In genomic region chr7:43444711-43445578, GRCh38 we compare ENCODE assay signal across 23 cellular contexts.
DNase-seq lines count a peak whose midpoint lies in the region; ATAC-seq and TF ChIP-seq lines count a peak whose summit lies in the region.
"Had no signal": no experiment of that assay in that cellular context is flagged by ENCODE, and none has a peak within 500 bp of the region (broad histone marks: within the 10 kb centered on the region; RNA-seq: fewer than 3 reads in every experiment).

No MANE protein-coding gene starts in this region.

- no peak overlapping the region for H3K9ac ChIP-seq in mesendoderm (ENCODE audit: low read length)
- H3K9ac ChIP-seq: BLaER1 treated with 17β-estradiol and CSF1 and Interleukin-3, amounts not matched to agents 10 nM and 100 nM had no signal

- TF ChIP-seq CTCF in dorsolateral prefrontal cortex (IDR thresholded peaks at IDR 0.05 in 54 of 56, conservative IDR thresholded peaks at IDR 0.05 in 2 of 56; ENCODE audit: low read depth in 1 of 56, partially characterized antibody in 56 of 56) (no peak), esophagus squamous epithelium (IDR thresholded peaks at IDR 0.05) (no peak), ascending aorta (IDR thresholded peaks at IDR 0.05) (no peak)

- H4K5ac ChIP-seq in mesendoderm (ENCODE audit: low read length): no peak overlapping the region

- no peak overlapping the region for H2BK120ac ChIP-seq in mesendoderm (ENCODE audit: low read depth, low read length)

- peaks cover 2% of the 10 kb centered on the region for H3K4me1 Mint-ChIP-seq in T-helper 17 cell
- no peaks in the 10 kb centered on the region for H3K4me1 Mint-ChIP-seq in stimulated activated memory B cell treated with anti-CD40 and anti-IgM and Interleukin-4, amounts not matched to agents 10 μg/mL and 1 μg/mL and 100 μg/mL, for 72 hours

- intact Hi-C loops in dorsolateral prefrontal cortex (cut with DNase I): no loop called here
- intact Hi-C loops in esophagus squamous epithelium (cut with DNase I): no loop called here
- intact Hi-C loops in ascending aorta (cut with DNase I): no loop called here

- no peak overlapping the region for H2BK5ac ChIP-seq in mesendoderm (ENCODE audit: low read length)

- no peak overlapping the region for H3K4me2 ChIP-seq in mesendoderm (ENCODE audit: low read length)
- H3K4me2 ChIP-seq: A549; BLaER1 treated with 17β-estradiol and CSF1 and Interleukin-3, amounts not matched to agents 10 nM and 100 nM had no signal

- H3K4ac ChIP-seq in mesendoderm (ENCODE audit: low read depth, low read length): no peak overlapping the region

- H3K4me3 Mint-ChIP-seq in T-helper 17 cell: no peak overlapping the region
- no peak overlapping the region for H3K4me3 Mint-ChIP-seq in stimulated activated memory B cell treated with anti-CD40 and anti-IgM and Interleukin-4, amounts not matched to agents 10 μg/mL and 1 μg/mL and 100 μg/mL, for 72 hours
- H3K4me3 Mint-ChIP-seq: CD4-positive, alpha-beta T cell had no signal

- ATAC-seq in T-helper 17 cell: no peak
- peak; percentile 27 for ATAC-seq in stimulated activated memory B cell treated with anti-CD40 and anti-IgM and Interleukin-4, amounts not matched to agents 10 μg/mL and 1 μg/mL and 100 μg/mL, for 72 hours
- ATAC-seq: A549, Panc1 had no signal

- TF ChIP-seq POLR2A in esophagus squamous epithelium (IDR thresholded peaks at IDR 0.05): no peak

- H3K79me1 ChIP-seq in mesendoderm (ENCODE audit: low read length): no peaks in the 10 kb centered on the region

- H3K36me3 ChIP-seq in mesendoderm (ENCODE audit: control insufficient read depth, insufficient read depth, low read length) (no peaks in the 10 kb centered on the region), esophagus squamous epithelium (no peaks in the 10 kb centered on the region), ascending aorta (no peaks in the 10 kb centered on the region)
- H3K36me3 ChIP-seq: MG63 had no signal

- H3K27ac Mint-ChIP-seq in T-helper 17 cell: peak overlapping the region; percentile 39
- H3K27ac Mint-ChIP-seq in stimulated activated memory B cell treated with anti-CD40 and anti-IgM and Interleukin-4, amounts not matched to agents 10 μg/mL and 1 μg/mL and 100 μg/mL, for 72 hours: no peak overlapping the region
- H3K27ac Mint-ChIP-seq: CD4-positive, alpha-beta T cell had no signal

- WGBS in mesendoderm (ENCODE audit: extremely low coverage, insufficient coverage, low lambda C conversion rate): no CpG with 5 or more reads among the region's 72 CpGs
- 94 to 95% methylated on average over 7 to 17 of the region's 72 CpGs for WGBS in esophagus squamous epithelium, 2 donors

- DNase-seq in T-helper 17 cell (no peak), dorsolateral prefrontal cortex (no peak), mesendoderm (no peak), NCI-H2081 (lab: John Stamatoyannopoulos, UW) (no peak), esophagus squamous epithelium (lab: John Stamatoyannopoulos, UW) (no peak), hippocampal formation (lab: John Stamatoyannopoulos, UW) (no peak), ascending aorta (ENCODE audit: low spot score in 2 of 2) (no peak)
- DNase-seq: AML-193; CD4-positive, alpha-beta T cell; DMS53; H7; KG1; MG63; NCI-H1105 treated with DMSO at 0.1 percent for 48 hours; NCI-H146; NCI-H2029; NCI-H2227 treated with DMSO at 0.1 percent for 48 hours; NCI-H526 treated with DMSO at 0.1 percent for 48 hours; SHP77 treated with DMSO at 0.1 percent for 48 hours had no signal

- H3K27me3 Mint-ChIP-seq in T-helper 17 cell: peaks cover 28% of the 10 kb centered on the region
- peaks cover 22% of the 10 kb centered on the region for H3K27me3 Mint-ChIP-seq in stimulated activated memory B cell treated with anti-CD40 and anti-IgM and Interleukin-4, amounts not matched to agents 10 μg/mL and 1 μg/mL and 100 μg/mL, for 72 hours

- H2AK5ac ChIP-seq in mesendoderm (ENCODE audit: low read length): no peak overlapping the region

- H3K18ac ChIP-seq in mesendoderm (ENCODE audit: low read length): no peak overlapping the region

- H3K56ac ChIP-seq in mesendoderm (ENCODE audit: low read length): peak overlapping the region; percentile 28

- H3K9me3 ChIP-seq in T-helper 17 cell (ENCODE audit: control insufficient read depth, low read length, poor library complexity, severe bottlenecking): no peaks in the 10 kb centered on the region
- no peaks in the 10 kb centered on the region for H3K9me3 ChIP-seq in esophagus squamous epithelium
- no peaks in the 10 kb centered on the region for H3K9me3 ChIP-seq in ascending aorta
- H3K9me3 ChIP-seq: A549; BLaER1 treated with 17β-estradiol and CSF1 and Interleukin-3, amounts not matched to agents 10 nM and 100 nM; MG63 had no signal

- H3K27ac ChIP-seq in dorsolateral prefrontal cortex (peak overlapping the region in 34 of 59 donors; percentile 5 to 80 (median 50)), mesendoderm (ENCODE audit: low read depth, low read length) (no peak overlapping the region), esophagus squamous epithelium (no peak overlapping the region), ascending aorta (no peak overlapping the region)
- H3K27ac ChIP-seq: A549; BLaER1 treated with 17β-estradiol and CSF1 and Interleukin-3, amounts not matched to agents 10 nM and 100 nM had no signal

- H2BK15ac ChIP-seq in mesendoderm (replicated peaks; ENCODE audit: low read depth): no peak overlapping the region

- no peaks in the 10 kb centered on the region for H3K36me3 Mint-ChIP-seq in T-helper 17 cell (ENCODE audit: low read depth)
- H3K36me3 Mint-ChIP-seq in stimulated activated memory B cell treated with anti-CD40 and anti-IgM and Interleukin-4, amounts not matched to agents 10 μg/mL and 1 μg/mL and 100 μg/mL, for 72 hours: no peaks in the 10 kb centered on the region

- no peaks in the 10 kb centered on the region for H3K9me3 Mint-ChIP-seq in stimulated activated memory B cell treated with anti-CD40 and anti-IgM and Interleukin-4, amounts not matched to agents 10 μg/mL and 1 μg/mL and 100 μg/mL, for 72 hours
- H3K9me3 Mint-ChIP-seq: CD4-positive, alpha-beta T cell had no signal

- no peaks in the 10 kb centered on the region for H3K79me2 ChIP-seq in mesendoderm (ENCODE audit: control insufficient read depth, insufficient read depth, low read length)

- no peak overlapping the region for H4K8ac ChIP-seq in mesendoderm (ENCODE audit: low read depth, low read length)

- H3K4me3 ChIP-seq in dorsolateral prefrontal cortex: no peak overlapping the region
- H3K4me3 ChIP-seq in mesendoderm (ENCODE audit: low read length): no peak overlapping the region
- H3K4me3 ChIP-seq in esophagus squamous epithelium: no peak overlapping the region
- H3K4me3 ChIP-seq in ascending aorta: no peak overlapping the region
- H3K4me3 ChIP-seq: A549; BLaER1 treated with 17β-estradiol and CSF1 and Interleukin-3, amounts not matched to agents 10 nM and 100 nM; MG63 had no signal

- H3K27me3 ChIP-seq in dorsolateral prefrontal cortex (no peaks in the 10 kb centered on the region), mesendoderm (ENCODE audit: insufficient read depth, low read length, poor library complexity) (no peaks in the 10 kb centered on the region), esophagus squamous epithelium (peaks cover 0 to 5% (median 0%) of the 10 kb centered on the region in 4 donors), ascending aorta (no peaks in the 10 kb centered on the region)
- H3K27me3 ChIP-seq: BLaER1 treated with 17β-estradiol and CSF1 and Interleukin-3, amounts not matched to agents 10 nM and 100 nM; MG63 had no signal

- no peak overlapping the region for H3K23ac ChIP-seq in mesendoderm (ENCODE audit: low read length)

- H3K4me1 ChIP-seq in mesendoderm (ENCODE audit: control insufficient read depth, low read depth, low read length) (no peaks in the 10 kb centered on the region), esophagus squamous epithelium (no peaks in the 10 kb centered on the region), ascending aorta (no peaks in the 10 kb centered on the region)
- H3K4me1 ChIP-seq: A549; BLaER1 treated with 17β-estradiol and CSF1 and Interleukin-3, amounts not matched to agents 10 nM and 100 nM had no signal

Comparison
In these comparisons a context has a peak if more than half of its experiments do, and no peak if none do; other contexts are left out.
1. H3K27ac ChIP-seq: peak in dorsolateral prefrontal cortex (34 of 59); none in mesendoderm (single experiment), esophagus squamous epithelium (0 of 4) and ascending aorta (0 of 2).